In genomic region chr1:16645044-16645882, GRCh38 we compare ENCODE assay signal across 7 cellular contexts. TPM values are rescaled to one million over a fixed set of nuclear protein-coding genes. Genes with fewer than 3 reads are reported as not detected.
DNase-seq lines count a peak whose midpoint lies in the region; ATAC-seq and TF ChIP-seq lines count a peak whose summit lies in the region.
"Not testable (repeated sequence)": the region's sequence is repeated elsewhere in the genome, so short reads cannot be mapped to it uniquely, and the experiment has no call there.

No MANE protein-coding gene starts in this region.

- H3K9ac ChIP-seq in PC-3 (ENCODE audit: low read length) (peak overlapping the region; percentile 83), rectal smooth muscle tissue (ENCODE audit: low read length) (peak overlapping the region; percentile 87)

- H3K4me1 ChIP-seq in PC-3 (ENCODE audit: insufficient read depth, low read length) = peaks cover 18% of the 10 kb centered on the region
- peaks cover 12% of the 10 kb centered on the region for H3K4me1 ChIP-seq in rectal smooth muscle tissue (ENCODE audit: control insufficient read depth, insufficient read depth, low read length)

- intact Hi-C loops in PC-3 (cut with micrococcal nuclease) = not testable (repeated sequence)

- not testable (repeated sequence) for H3K27ac ChIP-seq in PC-3 (ENCODE audit: low read length)
- H3K27ac ChIP-seq in rectal smooth muscle tissue (ENCODE audit: low read depth, low read length) = peak overlapping the region; percentile 88

- H2AFZ ChIP-seq in PC-3 (ENCODE audit: low read length) = peak overlapping the region; percentile 90

- DNase-seq in PC-3; epithelial cell of esophagus (ENCODE audit: low read depth): not testable (repeated sequence)
- peak; percentile 1 for DNase-seq in activated naive CD4-positive, alpha-beta T cell treated with Interleukin-2 at 50 U/mL for 16 hours
- peak; percentile 99 for DNase-seq in left lobe of liver (ENCODE audit: low spot score)

- CTCF ChIA-PET in PC-3 (lab: Charles Lee) = not testable (repeated sequence)

- H4K20me1 ChIP-seq in PC-3 (ENCODE audit: low read length) = not testable (repeated sequence)

- TSS peak; percentile 98 for BruUV-seq in PC-3 (replicated peaks; lab: Mats Ljungman, UMichigan)

- H3K4me2 ChIP-seq in PC-3 (ENCODE audit: low read length) = peak overlapping the region; percentile 83

- TF ChIP-seq CTCF in PC-3 (conservative IDR thresholded peaks at IDR 0.05; ENCODE audit: low read depth, low read length); epithelial cell of esophagus (IDR thresholded peaks at IDR 0.05; ENCODE audit: insufficient read depth, low read depth, low read length, missing control alignments): not testable (repeated sequence)

- H3K9me2 ChIP-seq in PC-3 (replicated peaks; ENCODE audit: low read length) = not testable (repeated sequence)

- not testable (repeated sequence) for H3K27me3 ChIP-seq in PC-3 (ENCODE audit: low read length); rectal smooth muscle tissue (ENCODE audit: control insufficient read depth, insufficient read depth, low read length)

- H3K79me2 ChIP-seq in PC-3 (ENCODE audit: low read length) = peaks cover 40% of the 10 kb centered on the region

- H3K36me3 ChIP-seq in PC-3 (ENCODE audit: low read depth, low read length); rectal smooth muscle tissue (ENCODE audit: control insufficient read depth, insufficient read depth, low read length): not testable (repeated sequence)

- peak overlapping the region; percentile 76 for H3K4me3 ChIP-seq in PC-3 (ENCODE audit: low read length)
- H3K4me3 ChIP-seq in epithelial cell of esophagus (ENCODE audit: low read length) = peak overlapping the region; percentile 94
- H3K4me3 ChIP-seq in rectal smooth muscle tissue (ENCODE audit: low read length) = peak overlapping the region; percentile 85

- H3F3A ChIP-seq in PC-3 (ENCODE audit: low read length, unreplicated experiment) = not testable (repeated sequence)

- not testable (repeated sequence) for H3K9me3 ChIP-seq in PC-3 (ENCODE audit: low read length)

- peak; percentile 9 for ATAC-seq in GM18508 (IDR thresholded peaks at IDR 0.05; ENCODE audit: insufficient read depth, unreplicated experiment)
- peak; percentile 0 for ATAC-seq in HG03045 (IDR thresholded peaks at IDR 0.05; ENCODE audit: unreplicated experiment)
- not testable (repeated sequence) for ATAC-seq in PC-3
- peak; percentile 80 for ATAC-seq in left lobe of liver

- POLR2A ChIA-PET in PC-3 (lab: Charles Lee; ENCODE audit: unreplicated experiment) = not testable (repeated sequence)

RNA-seq across cellular contexts. Expression of gene RNU1-3, which starts 21.5 kb away (rescaled TPM):
- total RNA-seq in PC-3 (2014; rRNA removed) = under 0.01 TPM in 2 replicates
- 1,159 TPM for total RNA-seq in left lobe of liver

RNA-seq across cellular contexts. Expression of gene NBPF1, which starts 31.9 kb away (rescaled TPM):
- total RNA-seq in PC-3 (2014; rRNA removed) (57.2 and 76.7 TPM in 2 replicates), left lobe of liver (23.0 TPM)

Comparison
In these comparisons a context has a peak if more than half of its experiments do, and no peak if none do; other contexts are left out.
1. RNA of gene RNU1-3, which starts 21.5 kb away (total RNA-seq): 1,159 TPM in left lobe of liver (single experiment); under 0.01 TPM in PC-3; every median in the first group is over 1,000 times any median in the second.
2. Peak in every context shown above with its lines, with median percentiles within 50 percentile points of each other: H3K4me3 ChIP-seq.